ENCODE assay signal across 1 cellular context in the genomic region with DNA sequence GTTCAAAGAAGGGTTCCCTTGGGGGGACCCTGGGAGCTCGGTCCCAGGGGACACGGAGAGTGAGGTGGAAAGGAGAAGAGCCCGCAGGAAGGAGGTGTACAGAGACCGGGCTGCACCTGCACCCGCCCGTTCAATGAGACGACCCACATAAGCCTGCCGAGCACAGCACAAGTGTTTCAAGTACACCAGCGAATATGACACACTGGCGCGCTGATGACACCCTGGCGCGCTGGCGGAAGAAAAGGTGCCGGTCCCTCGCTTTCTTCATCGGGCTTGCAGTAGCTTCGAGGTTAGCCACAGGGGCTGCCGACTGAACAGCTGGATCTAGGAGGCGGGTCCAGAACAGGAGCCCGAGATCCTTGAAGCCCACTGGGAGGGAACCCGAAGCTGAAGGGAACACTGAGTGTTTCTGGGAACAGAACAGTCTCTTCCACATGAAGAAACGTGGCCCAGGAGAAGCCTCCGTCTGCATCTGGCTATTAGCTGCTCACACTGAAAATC.
TF ChIP-seq lines count a peak whose summit lies in the region.

No MANE protein-coding gene starts in this region.

TF ChIP-seq in GM23338, 12 proteins besides CTCF, POLR2A, EP300 and RAD21 (continued from another document):
- TF ChIP-seq REST (IDR thresholded peaks at IDR 0.05; ENCODE audit: unreplicated experiment): no peak
- TF ChIP-seq ZNF331 (CRISPR knock-in tag; IDR thresholded peaks at IDR 0.05; ENCODE audit: low read depth): no peak
